ENCODE assay signal across 1 cellular context in the genomic region with DNA sequence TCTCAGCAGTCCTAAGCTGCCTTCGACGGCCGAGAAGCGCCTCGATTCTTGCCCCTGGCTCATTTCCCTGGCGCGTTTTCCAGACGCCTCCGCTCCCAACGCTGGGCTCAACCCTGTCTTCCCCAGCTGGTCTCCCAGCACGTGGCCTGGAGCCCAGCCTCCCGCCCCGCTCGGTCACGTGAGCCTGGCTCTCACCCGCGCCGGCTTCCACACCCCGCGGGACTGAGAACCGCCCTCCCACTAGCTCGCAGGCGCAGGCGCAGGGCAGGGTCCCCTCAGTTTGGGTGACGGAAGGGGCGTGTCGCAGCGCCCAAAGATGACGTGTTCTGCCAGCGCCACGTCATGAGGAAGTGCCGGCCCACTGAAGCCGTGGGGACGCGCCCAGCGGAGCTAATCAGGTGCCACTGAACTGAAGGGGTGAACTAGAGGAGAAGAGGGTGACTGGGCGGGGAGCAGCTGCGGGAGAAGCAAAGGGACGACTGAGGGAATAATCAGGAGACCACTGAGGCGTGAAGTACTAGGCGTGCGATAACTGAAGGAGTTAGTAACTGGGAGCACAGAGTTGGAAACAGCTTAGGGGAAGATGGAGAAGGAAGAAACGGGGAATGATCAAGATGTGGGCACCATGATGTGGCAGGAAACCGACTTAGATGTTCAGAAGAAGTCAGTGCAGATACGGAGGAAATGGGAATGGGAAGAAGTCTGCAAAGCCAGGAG.
TF ChIP-seq lines count a peak whose summit lies in the region.

TSS of gene DHDDS (plus strand) at position 343 of the 717 bp plus-strand sequence. CDS start 625 bp downstream, outside the sequence.

TF ChIP-seq in GM12878, 131 proteins besides CTCF, POLR2A, EP300 and RAD21 (continued from another document and continues in another):
- TF ChIP-seq, protein P1, sequence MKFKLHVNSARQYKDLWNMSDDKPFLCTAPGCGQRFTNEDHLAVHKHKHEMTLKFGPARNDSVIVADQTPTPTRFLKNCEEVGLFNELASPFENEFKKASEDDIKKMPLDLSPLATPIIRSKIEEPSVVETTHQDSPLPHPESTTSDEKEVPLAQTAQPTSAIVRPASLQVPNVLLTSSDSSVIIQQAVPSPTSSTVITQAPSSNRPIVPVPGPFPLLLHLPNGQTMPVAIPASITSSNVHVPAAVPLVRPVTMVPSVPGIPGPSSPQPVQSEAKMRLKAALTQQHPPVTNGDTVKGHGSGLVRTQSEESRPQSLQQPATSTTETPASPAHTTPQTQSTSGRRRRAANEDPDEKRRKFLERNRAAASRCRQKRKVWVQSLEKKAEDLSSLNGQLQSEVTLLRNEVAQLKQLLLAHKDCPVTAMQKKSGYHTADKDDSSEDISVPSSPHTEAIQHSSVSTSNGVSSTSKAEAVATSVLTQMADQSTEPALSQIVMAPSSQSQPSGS (IDR thresholded peaks at IDR 0.05; ENCODE audit: low read length), result no peak
- TF ChIP-seq, protein P2, sequence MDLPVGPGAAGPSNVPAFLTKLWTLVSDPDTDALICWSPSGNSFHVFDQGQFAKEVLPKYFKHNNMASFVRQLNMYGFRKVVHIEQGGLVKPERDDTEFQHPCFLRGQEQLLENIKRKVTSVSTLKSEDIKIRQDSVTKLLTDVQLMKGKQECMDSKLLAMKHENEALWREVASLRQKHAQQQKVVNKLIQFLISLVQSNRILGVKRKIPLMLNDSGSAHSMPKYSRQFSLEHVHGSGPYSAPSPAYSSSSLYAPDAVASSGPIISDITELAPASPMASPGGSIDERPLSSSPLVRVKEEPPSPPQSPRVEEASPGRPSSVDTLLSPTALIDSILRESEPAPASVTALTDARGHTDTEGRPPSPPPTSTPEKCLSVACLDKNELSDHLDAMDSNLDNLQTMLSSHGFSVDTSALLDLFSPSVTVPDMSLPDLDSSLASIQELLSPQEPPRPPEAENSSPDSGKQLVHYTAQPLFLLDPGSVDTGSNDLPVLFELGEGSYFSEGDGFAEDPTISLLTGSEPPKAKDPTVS (IDR thresholded peaks at IDR 0.05; ENCODE audit: low read depth, low read length), result 0 out of 2 replicates have a peak, but pooled peaks have one; percentile 7
- TF ChIP-seq MTA2 (IDR thresholded peaks at IDR 0.05; ENCODE audit: low read depth) (peak; percentile 46; the same call in 1 of the 2 replicates), POLR2AphosphoS2 (IDR thresholded peaks at IDR 0.05; ENCODE audit: low read depth, low read length) (peak; percentile 82; the same call in 1 of the 2 replicates), IKZF1 (conservative IDR thresholded peaks at IDR 0.05) (peak; percentile 88), ZNF687 (IDR thresholded peaks at IDR 0.05) (peak; percentile 93), ZNF622 (IDR thresholded peaks at IDR 0.05) (no peak), POLR2AphosphoS5 (IDR thresholded peaks at IDR 0.05; ENCODE audit: low read length) (peak; percentile 92), CEBPZ (IDR thresholded peaks at IDR 0.05; ENCODE audit: low read depth, low read length) (peak; percentile 39; the same call in 1 of the 2 replicates), KAT2A (conservative IDR thresholded peaks at IDR 0.05; ENCODE audit: control insufficient read depth, low read depth, low read length) (no peak), RFX5 (IDR thresholded peaks at IDR 0.05; ENCODE audit: low read depth, low read length) (0 out of 2 replicates have a peak, but pooled peaks have one; percentile 25), MYC (IDR thresholded peaks at IDR 0.05; ENCODE audit: insufficient read depth, insufficient read length, insufficient replicate concordance, low read length, severe bottlenecking) (peak; percentile 86), NRF1 (conservative IDR thresholded peaks at IDR 0.05; ENCODE audit: low read depth, low read length) (peak; percentile 86), ZBED1 (IDR thresholded peaks at IDR 0.05; ENCODE audit: borderline replicate concordance) (no peak; the same call in 1 of the 2 replicates), STAT1 (conservative IDR thresholded peaks at IDR 0.05) (peak; percentile 85; the same call in 1 of the 2 replicates), ZNF274 (IDR thresholded peaks at IDR 0.05; ENCODE audit: insufficient read depth, insufficient read length) (no peak), PKNOX1 (IDR thresholded peaks at IDR 0.05) (peak; percentile 85), RUNX3 (IDR thresholded peaks at IDR 0.05; ENCODE audit: low read length) (peak; percentile 41; the same call in 1 of the 2 replicates), SMAD1 (IDR thresholded peaks at IDR 0.05; ENCODE audit: low read depth, partially characterized antibody) (peak; percentile 65), JUNB (IDR thresholded peaks at IDR 0.05) (no peak), ETV6 (conservative IDR thresholded peaks at IDR 0.05 in 1 of 2, IDR thresholded peaks at IDR 0.05 in 1 of 2; ENCODE audit: borderline replicate concordance in 1 of 2, low read depth in 1 of 2) (no peak), TCF7 (IDR thresholded peaks at IDR 0.05; ENCODE audit: borderline replicate concordance) (no peak), PML (IDR thresholded peaks at IDR 0.05; ENCODE audit: low read length) (peak; percentile 88), SIN3A (IDR thresholded peaks at IDR 0.05; ENCODE audit: low read depth, low read length) (peak; percentile 84; the same call in 1 of the 2 replicates), FOXK2 (IDR thresholded peaks at IDR 0.05) (peak; percentile 56), CBX5 (IDR thresholded peaks at IDR 0.05; ENCODE audit: low read depth) (0 out of 2 replicates have a peak, but pooled peaks have one; percentile 29), SMC3 (IDR thresholded peaks at IDR 0.05; ENCODE audit: borderline replicate concordance, low read length) (no peak), MEF2A (IDR thresholded peaks at IDR 0.05; ENCODE audit: insufficient read depth, low read depth, low read length) (no peak), TCF3 (IDR thresholded peaks at IDR 0.05; ENCODE audit: borderline replicate concordance, insufficient read depth, low read depth, low read length) (peak; percentile 84; the same call in 1 of the 2 replicates)
- TF ChIP-seq, protein P3, sequence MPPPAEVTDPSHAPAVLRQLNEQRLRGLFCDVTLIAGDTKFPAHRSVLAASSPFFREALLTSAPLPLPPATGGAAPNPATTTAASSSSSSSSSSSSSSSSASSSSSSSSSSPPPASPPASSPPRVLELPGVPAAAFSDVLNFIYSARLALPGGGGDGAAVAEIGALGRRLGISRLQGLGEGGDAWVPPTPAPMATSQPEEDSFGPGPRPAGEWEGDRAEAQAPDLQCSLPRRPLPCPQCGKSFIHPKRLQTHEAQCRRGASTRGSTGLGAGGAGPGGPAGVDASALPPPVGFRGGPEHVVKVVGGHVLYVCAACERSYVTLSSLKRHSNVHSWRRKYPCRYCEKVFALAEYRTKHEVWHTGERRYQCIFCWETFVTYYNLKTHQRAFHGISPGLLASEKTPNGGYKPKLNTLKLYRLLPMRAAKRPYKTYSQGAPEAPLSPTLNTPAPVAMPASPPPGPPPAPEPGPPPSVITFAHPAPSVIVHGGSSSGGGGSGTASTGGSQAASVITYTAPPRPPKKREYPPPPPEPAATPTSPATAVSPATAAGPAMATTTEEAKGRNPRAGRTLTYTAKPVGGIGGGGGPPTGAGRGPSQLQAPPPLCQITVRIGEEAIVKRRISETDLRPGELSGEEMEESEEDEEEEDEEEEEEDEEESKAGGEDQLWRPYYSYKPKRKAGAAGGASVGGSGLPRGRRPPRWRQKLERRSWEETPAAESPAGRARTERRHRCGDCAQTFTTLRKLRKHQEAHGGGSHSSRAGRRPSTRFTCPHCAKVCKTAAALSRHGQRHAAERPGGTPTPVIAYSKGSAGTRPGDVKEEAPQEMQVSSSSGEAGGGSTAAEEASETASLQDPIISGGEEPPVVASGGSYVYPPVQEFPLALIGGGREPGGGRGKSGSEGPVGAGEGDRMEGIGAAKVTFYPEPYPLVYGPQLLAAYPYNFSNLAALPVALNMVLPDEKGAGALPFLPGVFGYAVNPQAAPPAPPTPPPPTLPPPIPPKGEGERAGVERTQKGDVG (CRISPR knock-in tag; IDR thresholded peaks at IDR 0.05), result no peak
- TF ChIP-seq, protein P4, sequence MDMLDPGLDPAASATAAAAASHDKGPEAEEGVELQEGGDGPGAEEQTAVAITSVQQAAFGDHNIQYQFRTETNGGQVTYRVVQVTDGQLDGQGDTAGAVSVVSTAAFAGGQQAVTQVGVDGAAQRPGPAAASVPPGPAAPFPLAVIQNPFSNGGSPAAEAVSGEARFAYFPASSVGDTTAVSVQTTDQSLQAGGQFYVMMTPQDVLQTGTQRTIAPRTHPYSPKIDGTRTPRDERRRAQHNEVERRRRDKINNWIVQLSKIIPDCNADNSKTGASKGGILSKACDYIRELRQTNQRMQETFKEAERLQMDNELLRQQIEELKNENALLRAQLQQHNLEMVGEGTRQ (IDR thresholded peaks at IDR 0.05; ENCODE audit: borderline replicate concordance, low read depth, low read length), result peak; percentile 95
- TF ChIP-seq, protein P5, sequence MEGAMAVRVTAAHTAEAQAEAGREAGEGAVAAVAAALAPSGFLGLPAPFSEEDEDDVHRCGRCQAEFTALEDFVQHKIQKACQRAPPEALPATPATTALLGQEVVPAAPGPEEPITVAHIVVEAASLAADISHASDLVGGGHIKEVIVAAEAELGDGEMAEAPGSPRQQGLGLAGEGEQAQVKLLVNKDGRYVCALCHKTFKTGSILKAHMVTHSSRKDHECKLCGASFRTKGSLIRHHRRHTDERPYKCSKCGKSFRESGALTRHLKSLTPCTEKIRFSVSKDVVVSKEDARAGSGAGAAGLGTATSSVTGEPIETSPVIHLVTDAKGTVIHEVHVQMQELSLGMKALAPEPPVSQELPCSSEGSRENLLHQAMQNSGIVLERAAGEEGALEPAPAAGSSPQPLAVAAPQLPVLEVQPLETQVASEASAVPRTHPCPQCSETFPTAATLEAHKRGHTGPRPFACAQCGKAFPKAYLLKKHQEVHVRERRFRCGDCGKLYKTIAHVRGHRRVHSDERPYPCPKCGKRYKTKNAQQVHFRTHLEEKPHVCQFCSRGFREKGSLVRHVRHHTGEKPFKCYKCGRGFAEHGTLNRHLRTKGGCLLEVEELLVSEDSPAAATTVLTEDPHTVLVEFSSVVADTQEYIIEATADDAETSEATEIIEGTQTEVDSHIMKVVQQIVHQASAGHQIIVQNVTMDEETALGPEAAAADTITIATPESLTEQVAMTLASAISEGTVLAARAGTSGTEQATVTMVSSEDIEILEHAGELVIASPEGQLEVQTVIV (IDR thresholded peaks at IDR 0.05; ENCODE audit: borderline replicate concordance, partially characterized antibody), result peak; percentile 78
- TF ChIP-seq, protein P6, sequence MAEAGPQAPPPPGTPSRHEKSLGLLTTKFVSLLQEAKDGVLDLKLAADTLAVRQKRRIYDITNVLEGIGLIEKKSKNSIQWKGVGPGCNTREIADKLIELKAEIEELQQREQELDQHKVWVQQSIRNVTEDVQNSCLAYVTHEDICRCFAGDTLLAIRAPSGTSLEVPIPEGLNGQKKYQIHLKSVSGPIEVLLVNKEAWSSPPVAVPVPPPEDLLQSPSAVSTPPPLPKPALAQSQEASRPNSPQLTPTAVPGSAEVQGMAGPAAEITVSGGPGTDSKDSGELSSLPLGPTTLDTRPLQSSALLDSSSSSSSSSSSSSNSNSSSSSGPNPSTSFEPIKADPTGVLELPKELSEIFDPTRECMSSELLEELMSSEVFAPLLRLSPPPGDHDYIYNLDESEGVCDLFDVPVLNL (IDR thresholded peaks at IDR 0.05; ENCODE audit: low read depth, low read length), result 0 out of 2 replicates have a peak, but pooled peaks have one; percentile 23
